ENCODE assay signal across 1 cellular context in the genomic region with DNA sequence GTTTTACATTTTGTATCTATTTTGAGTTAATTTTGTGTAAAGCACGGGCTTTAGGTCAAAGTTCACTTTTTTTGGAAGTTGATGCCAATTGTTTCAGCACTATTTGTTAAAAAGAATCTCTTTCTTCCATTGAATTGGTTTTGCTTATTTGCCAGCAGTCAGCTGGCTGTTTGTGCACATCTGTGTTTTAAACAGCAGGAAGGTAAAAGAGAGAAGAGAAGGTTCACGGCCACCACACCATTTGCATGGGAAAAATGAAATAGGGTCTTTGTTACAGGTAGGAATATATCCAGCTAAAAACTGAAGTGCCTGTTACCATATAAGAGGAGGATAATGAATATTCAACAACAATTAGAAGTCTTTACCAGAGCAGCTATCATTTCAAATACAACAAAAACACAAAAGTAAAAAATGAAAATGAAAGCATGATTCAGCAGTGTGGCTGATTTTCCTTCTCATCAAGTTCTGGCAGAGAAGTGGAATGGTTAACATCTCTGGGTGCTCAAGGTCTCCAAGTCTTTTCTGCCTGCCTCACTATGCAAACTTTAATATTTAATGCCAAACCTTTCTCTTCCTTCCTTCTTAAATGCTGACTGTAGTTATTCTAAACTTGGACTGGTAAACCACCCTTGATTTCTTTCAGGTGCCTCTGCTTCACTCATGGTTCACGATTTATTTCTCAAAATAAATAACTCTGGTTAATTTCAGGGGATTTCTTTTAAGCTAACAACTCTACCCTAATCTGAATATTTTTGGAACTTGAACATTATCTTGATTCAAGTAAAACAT.
A peak's percentile ranks its signal among the peaks of the same experiment; 100 is the strongest.
TF ChIP-seq lines count a peak whose summit lies in the region.

No MANE protein-coding gene starts in this region.

TF ChIP-seq in HepG2, 621 proteins besides CTCF, POLR2A, EP300 and RAD21:
- TF ChIP-seq KLF15 (CRISPR knock-in tag; IDR thresholded peaks at IDR 0.05; ENCODE audit: borderline replicate concordance) = no peak
- 0 out of 2 replicates have a peak, but pooled peaks have one; percentile 16 for TF ChIP-seq MAFF (IDR thresholded peaks at IDR 0.05; ENCODE audit: low read depth, low read length)
- TF ChIP-seq MAFK (conservative IDR thresholded peaks at IDR 0.05 in 1 of 2, IDR thresholded peaks at IDR 0.05 in 1 of 2; ENCODE audit: low read length in 2 of 2) = peak; percentile 7 to 51; a peak in 2 of 4 replicates
